ENCODE assay signal across 9 cellular contexts in genomic region chr9:121736147-121736721, GRCh38.
DNase-seq lines count a peak whose midpoint lies in the region; ATAC-seq and TF ChIP-seq lines count a peak whose summit lies in the region.
"Had no signal": no experiment of that assay in that cellular context is flagged by ENCODE, and none has a peak within 500 bp of the region (broad histone marks: within the 10 kb centered on the region; RNA-seq: fewer than 3 reads in every experiment).

No MANE protein-coding gene starts in this region.

- H3K56ac ChIP-seq in IMR-90 (ENCODE audit: extremely low read depth, insufficient read depth, low read length): peak overlapping the region; percentile 65; the same call in 1 of the 2 replicates

- 33% methylated on average over 2 of the region's 48 CpGs; no CpG with 5 or more reads in 1 of the 2 experiments for WGBS in IMR-90 (ENCODE audit: extremely low coverage in 2 of 2, insufficient read length in 1 of 2), 2 experiments
- WGBS in stomach, 5 donors: 2 to 20% (median 4%) methylated on average over 13 to 48 of the region's 48 CpGs

- H3K9me3 ChIP-seq in IMR-90 (ENCODE audit: control insufficient read depth, insufficient read depth, low read length) (no peaks in the 10 kb centered on the region), stomach (no peaks in the 10 kb centered on the region)
- no peaks in the 10 kb centered on the region for H3K9me3 ChIP-seq in effector memory CD4-positive, alpha-beta T cell (ENCODE audit: control insufficient read depth, low read length)

- peak; percentile 63 for ATAC-seq in IMR-90 (ENCODE audit: low read depth)
- ATAC-seq in left lobe of liver: peak; percentile 50
- ATAC-seq in HG03354 (IDR thresholded peaks at IDR 0.05; ENCODE audit: poor library complexity, severe bottlenecking, unreplicated experiment): no peak
- ATAC-seq in HG03432 (IDR thresholded peaks at IDR 0.05; ENCODE audit: unreplicated experiment): no peak

- H3K9me1 ChIP-seq in IMR-90 (ENCODE audit: insufficient read depth, low read length): peaks cover 20% of the 10 kb centered on the region

- TF ChIP-seq POLR2A in IMR-90 (IDR thresholded peaks at IDR 0.05; ENCODE audit: low read depth, low read length) (no peak), stomach (IDR thresholded peaks at IDR 0.05) (peak in 1 of 4 donors; percentile 59)

- no TSS peak for BruUV-seq in IMR-90 (replicated peaks; lab: Mats Ljungman, UMichigan)

- H3K27ac ChIP-seq in IMR-90 (ENCODE audit: insufficient read depth, low read length) (peak overlapping the region; percentile 79), stomach (peak overlapping the region; percentile 91 to 94 (median 93))
- H3K27ac ChIP-seq in effector memory CD4-positive, alpha-beta T cell (ENCODE audit: insufficient read depth, low read length, poor library complexity, severe bottlenecking): no peak overlapping the region
- H3K27ac ChIP-seq: WERI-Rb-1 had no signal

- H3K14ac ChIP-seq in IMR-90 (replicated peaks; ENCODE audit: low read depth, low read length): peak overlapping the region; percentile 94

- peaks cover 14% of the 10 kb centered on the region for H4K20me1 ChIP-seq in IMR-90 (ENCODE audit: insufficient read depth, low read length)

- H3K4me1 ChIP-seq in IMR-90 (ENCODE audit: control insufficient read depth, insufficient read depth, low read length) (peaks cover 35% of the 10 kb centered on the region), stomach (peaks cover 87 to 98% (median 96%) of the 10 kb centered on the region in 4 donors)
- no peaks in the 10 kb centered on the region for H3K4me1 ChIP-seq in effector memory CD4-positive, alpha-beta T cell (ENCODE audit: control insufficient read depth, insufficient read depth, low read length, poor library complexity, severe bottlenecking)

- in situ Hi-C loops in IMR-90 (cut with MboI; ENCODE audit: low sequenced_read_pairs): no loop called here

- H3K4me3 ChIP-seq in IMR-90 (ENCODE audit: insufficient read depth, low read depth, low read length): 0 out of 2 replicates have a peak overlapping the region, but pooled peaks have one; percentile 8
- H3K4me3 ChIP-seq in stomach: peak overlapping the region; percentile 35 to 52 (median 48)
- no peak overlapping the region for H3K4me3 ChIP-seq in effector memory CD4-positive, alpha-beta T cell (ENCODE audit: insufficient read depth, low read depth, low read length, poor library complexity, severe bottlenecking)

- no peaks in the 10 kb centered on the region for H3K36me3 ChIP-seq in IMR-90 (ENCODE audit: control insufficient read depth, insufficient read depth, low read length)
- H3K36me3 ChIP-seq in stomach: no peaks in the 10 kb centered on the region
- no peaks in the 10 kb centered on the region for H3K36me3 ChIP-seq in effector memory CD4-positive, alpha-beta T cell (ENCODE audit: control insufficient read depth, insufficient read depth, low read length)

- peak overlapping the region; percentile 93 for H4K91ac ChIP-seq in IMR-90 (ENCODE audit: insufficient read depth, low read depth, low read length)

- H2BK120ac ChIP-seq in IMR-90 (ENCODE audit: low read depth, low read length): peak overlapping the region; percentile 84

- H3K9ac ChIP-seq in IMR-90 (ENCODE audit: low read depth, low read length): peak overlapping the region; percentile 72

- H3K27me3 ChIP-seq in IMR-90 (ENCODE audit: control insufficient read depth, insufficient read depth, low read length) (no peaks in the 10 kb centered on the region), stomach (peaks cover 0 to 5% (median 0%) of the 10 kb centered on the region in 3 donors)
- peaks cover 3% of the 10 kb centered on the region for H3K27me3 ChIP-seq in effector memory CD4-positive, alpha-beta T cell (replicated peaks; ENCODE audit: control insufficient read depth, insufficient read depth, low read length, poor library complexity, severe bottlenecking)

- peak overlapping the region; percentile 91 for H2AK9ac ChIP-seq in IMR-90 (replicated peaks; ENCODE audit: low read depth, low read length, poor library complexity)

- peaks cover 38 to 85% of the 10 kb centered on the region in 2 experiments for H3K79me1 ChIP-seq in IMR-90 (ENCODE audit: low read depth in 1 of 2, low read length in 2 of 2)

- CTCF ChIA-PET in IMR-90 (lab: Yijun Ruan, JAX): interaction anchor here (1.4 kb wide), 1 partner anchor 9 kb away, joined by 4 read pairs; no protein-coding TSS in a partner anchor

- TF ChIP-seq CTCF in IMR-90 (conservative IDR thresholded peaks at IDR 0.05; ENCODE audit: low read depth, low read length) (no peak), stomach (IDR thresholded peaks at IDR 0.05) (no peak)

- peak overlapping the region; percentile 31 for H2BK5ac ChIP-seq in IMR-90 (ENCODE audit: low read depth, low read length, poor library complexity, severe bottlenecking)

- TF ChIP-seq EP300 in stomach (IDR thresholded peaks at IDR 0.05): no peak

- peak overlapping the region; percentile 80 for H2AK5ac ChIP-seq in IMR-90 (ENCODE audit: low read depth, low read length)

- peak overlapping the region; percentile 94 to 96 for H4K8ac ChIP-seq in IMR-90 (ENCODE audit: low read depth in 2 of 2, low read length in 2 of 2)

- peak; percentile 25 for DNase-seq in IMR-90
- DNase-seq in dermis blood vessel endothelial cell: peak; percentile 29
- no peak for DNase-seq in left lobe of liver (ENCODE audit: low spot score)
- peak; percentile 82 for DNase-seq in stomach
- DNase-seq in effector memory CD4-positive, alpha-beta T cell: no peak
- DNase-seq in NCI-H2029 (lab: John Stamatoyannopoulos, UW): no peak
- DNase-seq: WERI-Rb-1 had no signal

- H3K18ac ChIP-seq in IMR-90 (ENCODE audit: low read depth, low read length): peak overlapping the region; percentile 88

- H2BK15ac ChIP-seq in IMR-90 (ENCODE audit: low read depth, low read length): peak overlapping the region; percentile 86; the same call in 2 of the 3 replicates

- H2AFZ ChIP-seq in IMR-90 (replicated peaks; ENCODE audit: low read length, poor library complexity): peak overlapping the region; percentile 84

- POLR2A ChIA-PET in IMR-90 (lab: Charles Lee; ENCODE audit: unreplicated experiment): no interaction called here

- H3K4ac ChIP-seq in IMR-90 (ENCODE audit: low read depth, low read length): peak overlapping the region; percentile 95

- H3K23ac ChIP-seq in IMR-90 (ENCODE audit: low read depth, low read length): peak overlapping the region; percentile 97

- intact Hi-C loops in IMR-90 (cut with micrococcal nuclease): no loop called here
- intact Hi-C loops in stomach (cut with DNase I; ENCODE audit: low total_unique reads): no loop called here

- peak overlapping the region; percentile 72 for H2BK20ac ChIP-seq in IMR-90 (ENCODE audit: low read depth, low read length)

- no peak for TF ChIP-seq RAD21 in IMR-90 (IDR thresholded peaks at IDR 0.05; ENCODE audit: low read length)

- dilution Hi-C loops in IMR-90 (cut with HindIII; ENCODE audit: low sequenced_read_pairs, unreplicated experiment): no loop called here

- peak overlapping the region; percentile 76 for H3K4me2 ChIP-seq in IMR-90 (ENCODE audit: low read depth, low read length)

- H4K5ac ChIP-seq in IMR-90 (ENCODE audit: low read depth, low read length): peak overlapping the region; percentile 76

TF ChIP-seq in IMR-90, 13 proteins besides CTCF, POLR2A, EP300 and RAD21:
- TF ChIP-seq, protein P1, sequence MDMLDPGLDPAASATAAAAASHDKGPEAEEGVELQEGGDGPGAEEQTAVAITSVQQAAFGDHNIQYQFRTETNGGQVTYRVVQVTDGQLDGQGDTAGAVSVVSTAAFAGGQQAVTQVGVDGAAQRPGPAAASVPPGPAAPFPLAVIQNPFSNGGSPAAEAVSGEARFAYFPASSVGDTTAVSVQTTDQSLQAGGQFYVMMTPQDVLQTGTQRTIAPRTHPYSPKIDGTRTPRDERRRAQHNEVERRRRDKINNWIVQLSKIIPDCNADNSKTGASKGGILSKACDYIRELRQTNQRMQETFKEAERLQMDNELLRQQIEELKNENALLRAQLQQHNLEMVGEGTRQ (IDR thresholded peaks at IDR 0.05; ENCODE audit: low read depth, low read length): no peak
- TF ChIP-seq RCOR1 (IDR thresholded peaks at IDR 0.05; ENCODE audit: insufficient replicate concordance, low read length) (no peak), CEBPB (IDR thresholded peaks at IDR 0.05; ENCODE audit: low read depth, low read length) (no peak), BHLHE40 (IDR thresholded peaks at IDR 0.05; ENCODE audit: low read depth, low read length) (no peak), SMC3 (IDR thresholded peaks at IDR 0.05; ENCODE audit: low read depth, low read length) (no peak), MXI1 (IDR thresholded peaks at IDR 0.05; ENCODE audit: borderline replicate concordance, low read depth, low read length) (no peak), MAZ (IDR thresholded peaks at IDR 0.05; ENCODE audit: borderline replicate concordance, low read depth, low read length) (no peak), FOS (IDR thresholded peaks at IDR 0.05; ENCODE audit: low read depth, low read length) (no peak), RFX5 (IDR thresholded peaks at IDR 0.05; ENCODE audit: low read depth, low read length) (no peak), ELK1 (IDR thresholded peaks at IDR 0.05; ENCODE audit: borderline replicate concordance, low read depth, low read length) (no peak), CHD1 (IDR thresholded peaks at IDR 0.05; ENCODE audit: low read depth, low read length) (no peak), MAFK (IDR thresholded peaks at IDR 0.05; ENCODE audit: low read depth, low read length) (no peak), NFE2L2 (IDR thresholded peaks at IDR 0.05; ENCODE audit: low read depth, low read length) (no peak)

Comparison
In these comparisons a context has a peak if more than half of its experiments do, and no peak if none do; other contexts are left out.
1. ATAC-seq: peak in IMR-90 (single experiment) and left lobe of liver (single experiment); none in HG03354 (single experiment) and HG03432 (single experiment).
2. DNase-seq: peak in IMR-90 (single experiment), dermis blood vessel endothelial cell (single experiment) and stomach (single experiment); none in left lobe of liver (single experiment), effector memory CD4-positive, alpha-beta T cell (0 of 3) and NCI-H2029 (single experiment).